17 cellular contexts compared by ENCODE assay signal in the genomic region with DNA sequence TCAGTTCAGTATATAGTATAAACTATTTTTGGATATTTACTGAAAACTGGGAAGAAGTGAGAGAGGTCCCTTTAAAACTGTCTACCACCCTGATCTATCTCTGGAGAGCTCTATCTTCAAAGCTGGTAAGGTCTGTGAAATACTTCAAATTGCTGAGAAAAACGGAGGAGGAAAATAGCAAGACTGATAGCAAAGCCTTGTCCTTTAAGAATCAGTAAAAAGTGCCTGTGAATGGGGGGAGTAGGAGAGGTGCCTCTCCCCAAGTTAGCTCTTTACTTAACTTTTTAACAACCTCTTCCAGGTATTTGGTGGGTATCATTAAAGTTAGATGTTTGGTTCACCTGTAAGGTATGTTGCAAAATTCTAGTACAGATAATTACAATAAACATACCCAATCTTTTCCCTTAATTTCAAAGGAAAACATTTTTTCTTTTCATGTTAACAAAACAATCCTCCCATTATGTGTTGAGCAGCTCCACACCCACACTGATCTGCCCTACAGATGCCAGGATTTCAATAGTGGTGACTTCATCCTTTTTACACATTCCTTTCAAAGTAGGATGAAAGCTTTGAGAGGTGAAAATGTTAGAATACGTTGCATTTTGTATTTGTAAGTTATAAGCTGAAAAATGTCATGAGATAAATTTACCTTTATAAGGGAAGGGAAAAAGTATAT.
A peak's percentile ranks its signal among the peaks of the same experiment; 100 is the strongest.
DNase-seq lines count a peak whose midpoint lies in the region; ATAC-seq and TF ChIP-seq lines count a peak whose summit lies in the region.
"Had no signal": no experiment of that assay in that cellular context is flagged by ENCODE, and none has a peak within 500 bp of the region (broad histone marks: within the 10 kb centered on the region; RNA-seq: fewer than 3 reads in every experiment).

No MANE protein-coding gene starts in this region.

- TF ChIP-seq CTCF in HCT116 (IDR thresholded peaks at IDR 0.05 in 2 of 3, conservative IDR thresholded peaks at IDR 0.05 in 1 of 3; ENCODE audit: borderline replicate concordance in 1 of 3, insufficient read depth in 1 of 3, low read depth in 2 of 3, low read length in 2 of 3), result no peak
- TF ChIP-seq CTCF in RWPE2 (IDR thresholded peaks at IDR 0.05; ENCODE audit: poor library complexity, severe bottlenecking), result no peak
- no peak for TF ChIP-seq CTCF in fibroblast of pulmonary artery (IDR thresholded peaks at IDR 0.05; ENCODE audit: low read length, missing control alignments)
- TF ChIP-seq CTCF in retinal pigment epithelial cell (conservative IDR thresholded peaks at IDR 0.05; ENCODE audit: low read depth, low read length), result no peak

- H3K4me1 ChIP-seq in HCT116 (ENCODE audit: control insufficient read depth in 1 of 2, insufficient read depth in 2 of 2, low read length in 2 of 2) (peaks cover 31 to 46% of the 10 kb centered on the region in 2 experiments), RWPE2 (ENCODE audit: insufficient read depth, poor library complexity, severe bottlenecking) (no peaks in the 10 kb centered on the region)
- H3K4me1 ChIP-seq: gastrocnemius medialis, parathyroid adenoma had no signal

- H3K4me3 ChIP-seq in HCT116 (replicated peaks in 1 of 2; ENCODE audit: low read depth in 1 of 2, low read length in 2 of 2), result peak overlapping the region in 1 of 2 experiments; percentile 19; a peak in 1 of 4 replicates
- H3K4me3 ChIP-seq in RWPE2 (ENCODE audit: severe bottlenecking), result no peak overlapping the region
- no peak overlapping the region for H3K4me3 ChIP-seq in fibroblast of pulmonary artery (replicated peaks; ENCODE audit: low read depth, low read length)
- H3K4me3 ChIP-seq in retinal pigment epithelial cell (ENCODE audit: low read length), result no peak overlapping the region
- H3K4me3 ChIP-seq: gastrocnemius medialis, GM12878 had no signal

- ATAC-seq in HCT116 (peak; percentile 60), RWPE2 (ENCODE audit: low read depth) (peak; percentile 46; the same call in 1 of the 3 replicates)
- ATAC-seq: gastrocnemius medialis, GM12878 had no signal

- CTCF ChIA-PET in HCT116 (lab: Charles Lee), result no interaction called here

- H3K9ac ChIP-seq in HCT116 (ENCODE audit: low read length), result peak overlapping the region; percentile 14; the same call in 1 of the 2 replicates
- H3K9ac ChIP-seq: parathyroid adenoma had no signal

- peak overlapping the region; percentile 64 for H3K4me2 ChIP-seq in HCT116 (ENCODE audit: low read length)

- H2AFZ ChIP-seq in HCT116 (ENCODE audit: low read depth, low read length, poor library complexity, severe bottlenecking), result peak overlapping the region; percentile 67
- H2AFZ ChIP-seq: parathyroid adenoma had no signal

- no peaks in the 10 kb centered on the region for H3K79me2 ChIP-seq in HCT116 (ENCODE audit: insufficient read depth, low read length)
- H3K79me2 ChIP-seq: parathyroid adenoma had no signal

- RAD21 ChIA-PET in HCT116 (lab: Charles Lee; ENCODE audit: low non-redundant PET in 1 of 2, low total read pairs in 2 of 2, uncharacterized antibody in 2 of 2, unreplicated experiment in 2 of 2), result no interaction called here

- BruUV-seq in HCT116 (replicated peaks; lab: Mats Ljungman, UMichigan), result no TSS peak

- no peaks in the 10 kb centered on the region for H4K20me1 ChIP-seq in HCT116 (ENCODE audit: insufficient read depth)

- H3K27me3 ChIP-seq in HCT116 (ENCODE audit: insufficient read depth, low read length) (no peaks in the 10 kb centered on the region), RWPE2 (ENCODE audit: insufficient read depth, poor library complexity, severe bottlenecking) (no peaks in the 10 kb centered on the region)
- H3K27me3 ChIP-seq: gastrocnemius medialis had no signal

- no peaks in the 10 kb centered on the region for H3K9me2 ChIP-seq in HCT116 (ENCODE audit: insufficient read depth)

- TF ChIP-seq RAD21 in HCT116 (IDR thresholded peaks at IDR 0.05; ENCODE audit: low read depth), result 0 out of 2 replicates have a peak, but pooled peaks have one; percentile 6

- intact Hi-C loops in HCT116 (cut with micrococcal nuclease), result no loop called here

- H3K36me3 ChIP-seq in HCT116 (ENCODE audit: control insufficient read depth in 1 of 2, insufficient read depth in 2 of 2, low read length in 2 of 2), result no peaks in the 10 kb centered on the region
- no peaks in the 10 kb centered on the region for H3K36me3 ChIP-seq in RWPE2 (ENCODE audit: low read depth)
- H3K36me3 ChIP-seq: gastrocnemius medialis had no signal

- POLR2A ChIA-PET in HCT116 (lab: Charles Lee), result no interaction called here

- H3K9me3 ChIP-seq in HCT116 (ENCODE audit: control insufficient read depth in 1 of 2, insufficient read depth in 1 of 2, low read depth in 1 of 2, low read length in 2 of 2), result no peaks in the 10 kb centered on the region
- H3K9me3 ChIP-seq in RWPE2 (ENCODE audit: severe bottlenecking), result no peaks in the 10 kb centered on the region
- H3K9me3 ChIP-seq: gastrocnemius medialis had no signal

- DNase-seq in HCT116 (ENCODE audit: low read depth, low spot score) (peak; percentile 32), RWPE2 (ENCODE audit: low spot score) (no peak), fibroblast of pulmonary artery (ENCODE audit: low read depth) (peak; percentile 17), retinal pigment epithelial cell (ENCODE audit: low read depth) (peak; percentile 55), cortex of kidney (lab: John Stamatoyannopoulos, UW) (no peak), HPDE6-E6E7 (ENCODE audit: extremely low spot score) (no peak), SHP77 (lab: John Stamatoyannopoulos, UW) (no peak)
- DNase-seq: activated CD4-positive, CD25-positive, alpha-beta regulatory T cell; activated naive CD4-positive, alpha-beta T cell; effector memory CD4-positive, alpha-beta T cell; gastrocnemius medialis; kidney; NCI-H1417; SW 1271 had no signal

- H3K27ac ChIP-seq in HCT116 (ENCODE audit: low read depth, low read length) (peak overlapping the region; percentile 62; the same call in 1 of the 2 replicates), RWPE2 (ENCODE audit: poor library complexity, severe bottlenecking) (no peak overlapping the region)
- H3K27ac ChIP-seq: C4-2B, gastrocnemius medialis, parathyroid adenoma had no signal

- TF ChIP-seq POLR2A in HCT116 (IDR thresholded peaks at IDR 0.05; ENCODE audit: borderline replicate concordance, extremely low read depth, insufficient read depth, insufficient read length), result no peak

TF ChIP-seq in HCT116, 20 proteins besides CTCF, POLR2A, EP300 and RAD21:
- TF ChIP-seq, protein P1, sequence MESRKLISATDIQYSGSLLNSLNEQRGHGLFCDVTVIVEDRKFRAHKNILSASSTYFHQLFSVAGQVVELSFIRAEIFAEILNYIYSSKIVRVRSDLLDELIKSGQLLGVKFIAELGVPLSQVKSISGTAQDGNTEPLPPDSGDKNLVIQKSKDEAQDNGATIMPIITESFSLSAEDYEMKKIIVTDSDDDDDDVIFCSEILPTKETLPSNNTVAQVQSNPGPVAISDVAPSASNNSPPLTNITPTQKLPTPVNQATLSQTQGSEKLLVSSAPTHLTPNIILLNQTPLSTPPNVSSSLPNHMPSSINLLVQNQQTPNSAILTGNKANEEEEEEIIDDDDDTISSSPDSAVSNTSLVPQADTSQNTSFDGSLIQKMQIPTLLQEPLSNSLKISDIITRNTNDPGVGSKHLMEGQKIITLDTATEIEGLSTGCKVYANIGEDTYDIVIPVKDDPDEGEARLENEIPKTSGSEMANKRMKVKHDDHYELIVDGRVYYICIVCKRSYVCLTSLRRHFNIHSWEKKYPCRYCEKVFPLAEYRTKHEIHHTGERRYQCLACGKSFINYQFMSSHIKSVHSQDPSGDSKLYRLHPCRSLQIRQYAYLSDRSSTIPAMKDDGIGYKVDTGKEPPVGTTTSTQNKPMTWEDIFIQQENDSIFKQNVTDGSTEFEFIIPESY (IDR thresholded peaks at IDR 0.05; ENCODE audit: extremely low read depth, insufficient replicate concordance, low read length), result no peak
- TF ChIP-seq SP1 (IDR thresholded peaks at IDR 0.05; ENCODE audit: low read depth), result 0 out of 2 replicates have a peak, but pooled peaks have one; percentile 10
- TF ChIP-seq FOSL1 (IDR thresholded peaks at IDR 0.05; ENCODE audit: low read depth), result no peak
- TF ChIP-seq EZH2 (IDR thresholded peaks at IDR 0.05), result no peak
- TF ChIP-seq, protein P2, sequence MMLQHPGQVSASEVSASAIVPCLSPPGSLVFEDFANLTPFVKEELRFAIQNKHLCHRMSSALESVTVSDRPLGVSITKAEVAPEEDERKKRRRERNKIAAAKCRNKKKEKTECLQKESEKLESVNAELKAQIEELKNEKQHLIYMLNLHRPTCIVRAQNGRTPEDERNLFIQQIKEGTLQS (IDR thresholded peaks at IDR 0.05), result no peak
- TF ChIP-seq YY1 (IDR thresholded peaks at IDR 0.05; ENCODE audit: extremely low read depth, insufficient replicate concordance, low read depth, low read length), result no peak
- no peak for TF ChIP-seq SIN3A (IDR thresholded peaks at IDR 0.05; ENCODE audit: low read depth)
- no peak for TF ChIP-seq ELF1 (IDR thresholded peaks at IDR 0.05; ENCODE audit: borderline replicate concordance, low read depth)
- no peak for TF ChIP-seq SRF (IDR thresholded peaks at IDR 0.05; ENCODE audit: low read depth)
- no peak for TF ChIP-seq MAX (IDR thresholded peaks at IDR 0.05)
- TF ChIP-seq TCF7L2 (IDR thresholded peaks at IDR 0.05; ENCODE audit: borderline replicate concordance, extremely low read depth, insufficient read depth, insufficient read length), result no peak
- no peak for TF ChIP-seq JUND (IDR thresholded peaks at IDR 0.05)
- 0 out of 2 replicates have a peak, but pooled peaks have one; percentile 19 for TF ChIP-seq CEBPB (IDR thresholded peaks at IDR 0.05; ENCODE audit: low read depth)
- TF ChIP-seq ZFX (IDR thresholded peaks at IDR 0.05), result no peak

Comparison
In these comparisons a context has a peak if more than half of its experiments do, and no peak if none do; other contexts are left out.
1. DNase-seq: peak in HCT116 (single experiment), fibroblast of pulmonary artery (single experiment) and retinal pigment epithelial cell (single experiment); none in RWPE2 (single experiment), cortex of kidney (single experiment), HPDE6-E6E7 (single experiment) and SHP77 (0 of 2).